19 cellular contexts compared by ENCODE assay signal in the genomic region with DNA sequence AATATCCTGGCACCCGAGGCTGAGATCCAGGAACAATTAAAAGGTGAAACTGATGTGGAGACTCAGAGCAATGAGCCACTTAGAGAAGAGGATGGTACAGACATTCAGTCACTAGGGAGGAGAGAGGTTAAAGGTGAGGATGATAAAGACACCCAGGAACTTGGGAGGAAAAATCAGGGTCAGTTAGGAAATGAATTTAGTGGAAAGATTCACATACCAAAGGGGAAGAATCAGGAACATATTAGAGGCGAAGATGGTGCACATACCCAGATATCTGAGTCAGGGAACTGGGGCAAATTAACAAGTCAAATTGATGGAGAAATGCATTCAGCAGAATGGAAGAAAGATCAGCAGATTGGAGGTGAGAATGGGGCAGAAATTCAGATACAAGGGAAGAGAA. TPM values are rescaled to one million over a fixed set of nuclear protein-coding genes. Genes with fewer than 3 reads are reported as not detected.
DNase-seq lines count a peak whose midpoint lies in the region; ATAC-seq, FAIRE-seq and TF ChIP-seq lines count a peak whose summit lies in the region.
"Had no signal": no experiment of that assay in that cellular context is flagged by ENCODE, and none has a peak within 500 bp of the region (broad histone marks: within the 10 kb centered on the region; RNA-seq: fewer than 3 reads in every experiment).

No MANE protein-coding gene starts in this region.

- H2AFZ ChIP-seq in HepG2 (ENCODE audit: low read length) = no peak overlapping the region
- no peak overlapping the region for H2AFZ ChIP-seq in HCT116 (ENCODE audit: low read depth, low read length, poor library complexity, severe bottlenecking)

- H4K20me1 ChIP-seq in HepG2 (ENCODE audit: insufficient read depth, low read length) (no peaks in the 10 kb centered on the region), HCT116 (ENCODE audit: insufficient read depth) (no peaks in the 10 kb centered on the region)

- TF ChIP-seq EP300 in HepG2 (IDR thresholded peaks at IDR 0.05; ENCODE audit: low read depth in 2 of 2, low read length in 2 of 2) (no peak), HepG2 (CRISPR knock-in tag; IDR thresholded peaks at IDR 0.05; ENCODE audit: borderline replicate concordance) (no peak)

- no peaks in the 10 kb centered on the region; a peak in 1 of 5 replicates for H3K36me3 ChIP-seq in HepG2 (replicated peaks in 1 of 2; ENCODE audit: control insufficient read depth in 1 of 2, insufficient read depth in 2 of 2, low read length in 2 of 2)
- peaks cover 0 to 8% (median 0%) of the 10 kb centered on the region in 4 donors for H3K36me3 ChIP-seq in right lobe of liver
- peaks cover 0 to 3% of the 10 kb centered on the region in 2 experiments; a peak in 1 of 4 replicates for H3K36me3 ChIP-seq in HCT116 (ENCODE audit: control insufficient read depth in 1 of 2, insufficient read depth in 2 of 2, low read length in 2 of 2)
- no peaks in the 10 kb centered on the region for H3K36me3 ChIP-seq in Panc1 (ENCODE audit: control insufficient read depth, insufficient read depth, low read length)
- H3K36me3 ChIP-seq: BE2C had no signal

- no peaks in the 10 kb centered on the region for H3K27me3 ChIP-seq in HepG2 (ENCODE audit: control insufficient read depth in 1 of 2, insufficient read depth in 2 of 2, low read length in 2 of 2)
- no peaks in the 10 kb centered on the region for H3K27me3 ChIP-seq in right lobe of liver
- H3K27me3 ChIP-seq in HCT116 (ENCODE audit: insufficient read depth, low read length) = no peaks in the 10 kb centered on the region
- no peaks in the 10 kb centered on the region for H3K27me3 ChIP-seq in Panc1 (ENCODE audit: control insufficient read depth, insufficient read depth, low read length)
- H3K27me3 ChIP-seq: BE2C had no signal

- H3K79me2 ChIP-seq in HepG2 (ENCODE audit: insufficient read depth, low read length) = no peaks in the 10 kb centered on the region
- H3K79me2 ChIP-seq in HCT116 (ENCODE audit: insufficient read depth, low read length) = peaks cover 1% of the 10 kb centered on the region; the same call in 1 of the 2 replicates

- RAD21 ChIA-PET in HCT116 (lab: Charles Lee; ENCODE audit: low non-redundant PET in 1 of 2, low total read pairs in 2 of 2, uncharacterized antibody in 2 of 2, unreplicated experiment in 2 of 2) = no interaction called here

- H3K9ac ChIP-seq in HepG2 (ENCODE audit: insufficient read depth, low read depth, low read length) = no peak overlapping the region
- no peak overlapping the region for H3K9ac ChIP-seq in HCT116 (ENCODE audit: low read length)

- no peak for TF ChIP-seq POLR2A in HepG2 (IDR thresholded peaks at IDR 0.05; ENCODE audit: insufficient read depth in 1 of 2, low read depth in 2 of 2, low read length in 2 of 2)
- no peak for TF ChIP-seq POLR2A in right lobe of liver (IDR thresholded peaks at IDR 0.05)
- no peak for TF ChIP-seq POLR2A in HCT116 (IDR thresholded peaks at IDR 0.05; ENCODE audit: borderline replicate concordance, extremely low read depth, insufficient read depth, insufficient read length)

- no peak overlapping the region for H3K27ac ChIP-seq in HepG2 (ENCODE audit: extremely low read length, insufficient read depth, low read length)
- no peak overlapping the region for H3K27ac ChIP-seq in right lobe of liver
- no peak overlapping the region for H3K27ac ChIP-seq in HCT116 (ENCODE audit: low read depth, low read length)
- H3K27ac ChIP-seq in Panc1 (ENCODE audit: low read length) = no peak overlapping the region
- H3K27ac ChIP-seq: C4-2B had no signal

- no peaks in the 10 kb centered on the region for H3K9me3 ChIP-seq in HepG2 (ENCODE audit: low read length)
- no peaks in the 10 kb centered on the region for H3K9me3 ChIP-seq in right lobe of liver
- no peaks in the 10 kb centered on the region for H3K9me3 ChIP-seq in HCT116 (ENCODE audit: control insufficient read depth in 1 of 2, insufficient read depth in 1 of 2, low read depth in 1 of 2, low read length in 2 of 2)
- H3K9me3 ChIP-seq in Panc1 (ENCODE audit: control insufficient read depth, insufficient read depth, low read depth, low read length) = no peaks in the 10 kb centered on the region
- H3K9me3 ChIP-seq: BE2C had no signal

- H3K9me2 ChIP-seq in HCT116 (ENCODE audit: insufficient read depth) = no peaks in the 10 kb centered on the region

- ATAC-seq in HepG2 (no peak), right lobe of liver (no peak), HCT116 (no peak), Panc1 (no peak)
- ATAC-seq: K562 had no signal

- no peak for FAIRE-seq in HepG2 (lab: Jason Lieb, UNC)
- FAIRE-seq: GM19239, HTR-8/SVneo, K562 had no signal

- TF ChIP-seq RAD21 in HepG2 (CRISPR knock-in tag; IDR thresholded peaks at IDR 0.05) (no peak), HCT116 (IDR thresholded peaks at IDR 0.05; ENCODE audit: low read depth) (no peak)

- CTCF ChIA-PET in HepG2 (lab: Yijun Ruan, JAX; ENCODE audit: low intra/inter-chr PET ratio, low total read pairs) = no interaction called here
- CTCF ChIA-PET in HCT116 (lab: Charles Lee) = no interaction called here
- CTCF ChIA-PET in Panc1 (lab: Charles Lee) = no interaction called here

- BruUV-seq in HepG2 (replicated peaks; lab: Mats Ljungman, UMichigan) = TSS peak; percentile 52
- TSS peak; percentile 33 for BruUV-seq in HCT116 (replicated peaks; lab: Mats Ljungman, UMichigan)
- BruUV-seq in Panc1 (replicated peaks; lab: Mats Ljungman, UMichigan) = TSS peak; percentile 83

- POLR2A ChIA-PET in HepG2 (lab: Yijun Ruan, JAX) = no interaction called here
- POLR2A ChIA-PET in HCT116 (lab: Charles Lee) = no interaction called here
- POLR2A ChIA-PET in Panc1 (lab: Charles Lee) = no interaction called here

- peaks cover 16% of the 10 kb centered on the region for H3K4me1 ChIP-seq in HepG2 (ENCODE audit: insufficient read depth, low read length)
- peaks cover 0 to 6% (median 0%) of the 10 kb centered on the region in 4 donors for H3K4me1 ChIP-seq in right lobe of liver
- peaks cover 3 to 15% of the 10 kb centered on the region in 2 experiments for H3K4me1 ChIP-seq in HCT116 (ENCODE audit: control insufficient read depth in 1 of 2, insufficient read depth in 2 of 2, low read length in 2 of 2)
- H3K4me1 ChIP-seq in Panc1 (ENCODE audit: control insufficient read depth, insufficient read depth, low read length) = no peaks in the 10 kb centered on the region

- TF ChIP-seq CTCF in HepG2 (CRISPR knock-in tag; IDR thresholded peaks at IDR 0.05) = no peak
- no peak for TF ChIP-seq CTCF in right lobe of liver (IDR thresholded peaks at IDR 0.05)
- no peak for TF ChIP-seq CTCF in HCT116 (IDR thresholded peaks at IDR 0.05 in 2 of 3, conservative IDR thresholded peaks at IDR 0.05 in 1 of 3; ENCODE audit: borderline replicate concordance in 1 of 3, insufficient read depth in 1 of 3, low read depth in 2 of 3, low read length in 2 of 3)
- TF ChIP-seq CTCF in Panc1 (IDR thresholded peaks at IDR 0.05) = no peak

- H3K4me3 ChIP-seq in HepG2 (replicated peaks in 1 of 3; ENCODE audit: insufficient read depth in 1 of 3, low read depth in 2 of 3, low read length in 3 of 3) (no peak overlapping the region), right lobe of liver (no peak overlapping the region), HCT116 (replicated peaks in 1 of 2; ENCODE audit: low read depth in 1 of 2, low read length in 2 of 2) (no peak overlapping the region), Panc1 (ENCODE audit: low read depth in 2 of 2, low read length in 2 of 2) (no peak overlapping the region)
- H3K4me3 ChIP-seq: K562 had no signal

- DNase-seq in HepG2 (ENCODE audit: low spot score) (no peak), right lobe of liver (no peak), HCT116 (ENCODE audit: low read depth, low spot score) (no peak), Panc1 (ENCODE audit: low read depth, low spot score) (no peak), NCI-H1694 (lab: John Stamatoyannopoulos, UW) (no peak), glomerular visceral epithelial cell (ENCODE audit: extremely low spot score) (no peak), HCEC 1CT (no peak)
- DNase-seq in activated CD8-positive, alpha-beta memory T cell treated with anti-CD3 and anti-CD28 coated beads, Interleukin-2, amount 50 U/mL, for 48 hours = no peak
- DNase-seq: 8988T; ACHN; BE2C; CD4-positive, alpha-beta memory T cell; Karpas-422 had no signal

- intact Hi-C loops in HepG2 (cut with micrococcal nuclease; ENCODE audit: unreplicated experiment) (loop anchor here (5.0 to 10.0 kb wide), 2 partner anchors 162 to 420 kb away; no protein-coding TSS in a partner anchor), right lobe of liver (cut with DNase I) (loop anchor here in 1 of 2 donors (5.0 kb wide), 1 partner anchor 237 kb away; no protein-coding TSS in a partner anchor), HCT116 (cut with micrococcal nuclease) (no loop called here), Panc1 (cut with micrococcal nuclease; ENCODE audit: unreplicated experiment) (loop anchor here (5.0 to 10.0 kb wide), 2 partner anchors 160 to 247 kb away; no protein-coding TSS in a partner anchor)

- H3K4me2 ChIP-seq in HepG2 (ENCODE audit: low read depth, low read length) = no peak overlapping the region
- H3K4me2 ChIP-seq in HCT116 (ENCODE audit: low read length) = no peak overlapping the region

- in situ Hi-C loops in HepG2 (cut with HindIII; ENCODE audit: extremely low pct_ligation_motif_present, low pct_unique_long_range_greater_than_20kb) (loop anchor here (5.0 kb wide), 1 partner anchor 247 kb away; no protein-coding TSS in a partner anchor), Panc1 (cut with HindIII; ENCODE audit: low pct_unique_long_range_greater_than_20kb, low sequenced_read_pairs) (no loop called here)

- 83% methylated on average over 2 of the region's 2 CpGs for WGBS in HepG2 (ENCODE audit: low lambda C conversion rate)
- 66% methylated on average over 2 of the region's 2 CpGs for WGBS in right lobe of liver (ENCODE audit: insufficient coverage, low coverage, low lambda C conversion rate, missing lambda C conversion rate)

RNA-seq across cellular contexts. Expression of a gene that starts 4.1 kb away (rescaled TPM):
- total RNA-seq in HepG2 (2016; rRNA removed; fragmentation: Illumina TruSeq; extraction: Trizol) = 0.53 and 0.75 TPM in 2 replicates
- total RNA-seq in HepG2 (2016; cell fraction: cytosol; rRNA removed; fragmentation: Illumina TruSeq; extraction: Trizol; ENCODE audit: low read depth) = 0.44 and 0.61 TPM in 2 replicates
- 0.89 and 1.8 TPM in 2 replicates for total RNA-seq in HepG2 (2016; cell fraction: insoluble cytoplasmic fraction; rRNA removed; fragmentation: Illumina TruSeq; extraction: Trizol)
- total RNA-seq in HepG2 (2016; cell fraction: membrane; rRNA removed; fragmentation: Illumina TruSeq; extraction: Trizol) = 0.37 and 1.00 TPM in 2 replicates
- 1.1 and 1.6 TPM in 2 replicates for total RNA-seq in HepG2 (2016; cell fraction: nucleus; rRNA removed; fragmentation: Illumina TruSeq; extraction: Trizol)
- 1.9 and 2.7 TPM in 2 replicates for polyA plus RNA-seq in HepG2 (2011; rRNA removed)
- polyA plus RNA-seq in HepG2 (2011; cell fraction: cytosol; rRNA removed) = 2.4 and 3.3 TPM in 2 replicates
- 2.4 and 4.4 TPM in 2 replicates for polyA plus RNA-seq in HepG2 (2011; cell fraction: nucleus; rRNA removed)
- polyA plus RNA-seq in HepG2 (2012) = 0.65 and 2.0 TPM in 2 replicates
- polyA plus RNA-seq in HepG2 (2016; cell fraction: cytosol; fragmentation: Illumina TruSeq; extraction: Trizol; ENCODE audit: low read depth) = 0.29 and 0.57 TPM in 2 replicates
- 0.39 and 0.81 TPM in 2 replicates for polyA plus RNA-seq in HepG2 (2016; cell fraction: insoluble cytoplasmic fraction; fragmentation: Illumina TruSeq; extraction: Trizol; ENCODE audit: low read depth)
- polyA plus RNA-seq in HepG2 (2016; cell fraction: membrane; fragmentation: Illumina TruSeq; extraction: Trizol; ENCODE audit: low read depth) = 0.72 and 0.74 TPM in 2 replicates
- polyA plus RNA-seq in HepG2 (2016; cell fraction: nucleus; fragmentation: Illumina TruSeq; extraction: Trizol; ENCODE audit: insufficient read depth, low read depth) = 1.9 TPM in 1 of 2 replicates, not detected in the other
- polyA minus RNA-seq in HepG2 (2011; rRNA and poly(A)+ RNA removed; ENCODE audit: low replicate concordance) = 0.21 and 1.5 TPM in 2 replicates
- polyA minus RNA-seq in HepG2 (2011; cell fraction: cytosol; rRNA and poly(A)+ RNA removed) = not detected in 2 replicates
- polyA minus RNA-seq in HepG2 (2011; cell fraction: nucleus; rRNA and poly(A)+ RNA removed) = 1.3 and 2.4 TPM in 2 replicates
- 1 to 10 TPM in 1 of 6 experiments, under 1 TPM in 5; 0.37 to 1.0 (median 0.60) TPM for total RNA-seq in right lobe of liver
- total RNA-seq in HCT116 (2021; ENCODE audit: unreplicated experiment) = 0.64 TPM
- polyA plus RNA-seq in HCT116 (2012) = 0.54 and 1.2 TPM in 2 replicates
- total RNA-seq in Panc1 (2021; ENCODE audit: unreplicated experiment) = 0.18 TPM
- polyA plus RNA-seq in Panc1 (2012; ENCODE audit: insufficient read length) = not detected
- total RNA-seq: G401, H4 had no signal

RNA-seq across cellular contexts. Expression of a gene that starts 6.5 kb away (rescaled TPM):
- total RNA-seq in HepG2 (2016; rRNA removed; fragmentation: Illumina TruSeq; extraction: Trizol) (203 and 276 TPM in 2 replicates), right lobe of liver (10 to 100 TPM; 43.1 to 65.4 (median 50.1) TPM), HCT116 (2021; ENCODE audit: unreplicated experiment) (283 TPM), Panc1 (2021; ENCODE audit: unreplicated experiment) (113 TPM)
- 81.0 and 91.5 TPM in 2 replicates for total RNA-seq in HepG2 (2016; cell fraction: cytosol; rRNA removed; fragmentation: Illumina TruSeq; extraction: Trizol; ENCODE audit: low read depth)
- total RNA-seq in HepG2 (2016; cell fraction: insoluble cytoplasmic fraction; rRNA removed; fragmentation: Illumina TruSeq; extraction: Trizol) = 199 and 275 TPM in 2 replicates
- 122 and 129 TPM in 2 replicates for total RNA-seq in HepG2 (2016; cell fraction: membrane; rRNA removed; fragmentation: Illumina TruSeq; extraction: Trizol)
- total RNA-seq in HepG2 (2016; cell fraction: nucleus; rRNA removed; fragmentation: Illumina TruSeq; extraction: Trizol) = 62.6 and 67.0 TPM in 2 replicates
- polyA plus RNA-seq in HepG2 (2011; rRNA removed) = 287 and 294 TPM in 2 replicates
- polyA plus RNA-seq in HepG2 (2011; cell fraction: cytosol; rRNA removed) = 300 and 301 TPM in 2 replicates
- polyA plus RNA-seq in HepG2 (2011; cell fraction: nucleus; rRNA removed) = 84.3 and 96.7 TPM in 2 replicates
- 185 and 224 TPM in 2 replicates for polyA plus RNA-seq in HepG2 (2012)
- 108 and 124 TPM in 2 replicates for polyA plus RNA-seq in HepG2 (2016; cell fraction: cytosol; fragmentation: Illumina TruSeq; extraction: Trizol; ENCODE audit: low read depth)
- 406 and 429 TPM in 2 replicates for polyA plus RNA-seq in HepG2 (2016; cell fraction: insoluble cytoplasmic fraction; fragmentation: Illumina TruSeq; extraction: Trizol; ENCODE audit: low read depth)
- 153 and 154 TPM in 2 replicates for polyA plus RNA-seq in HepG2 (2016; cell fraction: membrane; fragmentation: Illumina TruSeq; extraction: Trizol; ENCODE audit: low read depth)
- 168 and 172 TPM in 2 replicates for polyA plus RNA-seq in HepG2 (2016; cell fraction: nucleus; fragmentation: Illumina TruSeq; extraction: Trizol; ENCODE audit: insufficient read depth, low read depth)
- 181 and 279 TPM in 2 replicates for polyA minus RNA-seq in HepG2 (2011; rRNA and poly(A)+ RNA removed; ENCODE audit: low replicate concordance)
- 72.6 and 78.5 TPM in 2 replicates for polyA minus RNA-seq in HepG2 (2011; cell fraction: cytosol; rRNA and poly(A)+ RNA removed)
- 35.0 and 35.4 TPM in 2 replicates for polyA minus RNA-seq in HepG2 (2011; cell fraction: nucleus; rRNA and poly(A)+ RNA removed)
- 261 and 269 TPM in 2 replicates for polyA plus RNA-seq in HCT116 (2012)
- 161 TPM for polyA plus RNA-seq in Panc1 (2012; ENCODE audit: insufficient read length)
